Comparison of ENCODE assay signal across 9 cellular contexts in the genomic region with DNA sequence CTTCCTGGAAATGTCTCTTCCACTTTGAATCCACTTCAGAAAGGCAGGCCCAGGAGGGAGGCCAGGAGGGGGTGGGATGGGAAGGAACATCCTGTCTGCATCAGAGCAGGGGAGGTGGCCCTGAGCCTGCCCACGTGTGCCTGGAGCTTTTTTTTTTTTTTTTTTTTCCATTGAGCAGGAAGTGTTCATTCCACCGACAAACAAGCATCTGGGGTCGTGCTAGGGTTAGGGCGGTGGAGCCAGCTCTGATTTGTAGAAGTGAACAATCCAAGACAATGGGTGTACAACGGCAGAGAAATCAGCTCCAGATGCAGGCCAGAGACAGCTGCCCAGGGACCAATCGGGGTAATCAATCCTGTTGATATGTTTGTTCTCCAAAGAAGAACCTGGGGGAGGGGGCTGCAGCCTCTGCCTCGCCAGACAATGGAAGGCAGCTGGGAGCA.
DNase-seq lines count a peak whose midpoint lies in the region; ATAC-seq and TF ChIP-seq lines count a peak whose summit lies in the region.
"Had no signal": no experiment of that assay in that cellular context is flagged by ENCODE, and none has a peak within 500 bp of the region (broad histone marks: within the 10 kb centered on the region; RNA-seq: fewer than 3 reads in every experiment).

No MANE protein-coding gene starts in this region.

- no peaks in the 10 kb centered on the region for H3K9me3 ChIP-seq in heart left ventricle

- H3K36me3 Mint-ChIP-seq in stimulated activated effector memory CD8-positive, alpha-beta T cell treated with anti-CD3 and anti-CD28 coated beads, Interleukin-12 subunit alpha, Interleukin-12 subunit beta, amount 100 ng/mL, for 72 hours = no peaks in the 10 kb centered on the region
- H3K36me3 Mint-ChIP-seq in Calu3 (ENCODE audit: insufficient read depth, unreplicated experiment) = no peaks in the 10 kb centered on the region

- no peaks in the 10 kb centered on the region for H3K27me3 Mint-ChIP-seq in Calu3 (ENCODE audit: unreplicated experiment)
- H3K27me3 Mint-ChIP-seq: B cell had no signal

- peak overlapping the region; percentile 17 to 81 (median 68) for H3K27ac ChIP-seq in heart left ventricle

- CTCF ChIA-PET in Calu3 (lab: Charles Lee) = interaction anchor here (0.5 to 1.4 kb wide), 7 partner anchors 9 to 251 kb away, joined by 3 to 6 read pairs (median 4); no protein-coding TSS in a partner anchor

- H3K36me3 ChIP-seq in heart left ventricle = no peaks in the 10 kb centered on the region

- TF ChIP-seq CTCF in heart left ventricle (IDR thresholded peaks at IDR 0.05) (no peak), Calu3 (IDR thresholded peaks at IDR 0.05; ENCODE audit: unreplicated experiment) (no peak)

- peak; percentile 68 to 90 (median 78) for ATAC-seq in heart left ventricle
- ATAC-seq in stimulated activated effector memory CD8-positive, alpha-beta T cell treated with anti-CD3 and anti-CD28 coated beads, Interleukin-12 subunit alpha, Interleukin-12 subunit beta, amount 100 ng/mL, for 72 hours = peak; percentile 48
- ATAC-seq in GM19351 (IDR thresholded peaks at IDR 0.05; ENCODE audit: unreplicated experiment) = no peak
- no peak for ATAC-seq in GM21825 (IDR thresholded peaks at IDR 0.05; ENCODE audit: unreplicated experiment)

- H3K4me3 Mint-ChIP-seq in stimulated activated effector memory CD8-positive, alpha-beta T cell treated with anti-CD3 and anti-CD28 coated beads, Interleukin-12 subunit alpha, Interleukin-12 subunit beta, amount 100 ng/mL, for 72 hours = no peak overlapping the region
- H3K4me3 Mint-ChIP-seq in Calu3 (ENCODE audit: low read depth, unreplicated experiment) = no peak overlapping the region
- H3K4me3 Mint-ChIP-seq: B cell had no signal

- TF ChIP-seq POLR2A in heart left ventricle (IDR thresholded peaks at IDR 0.05) = no peak

- no peaks in the 10 kb centered on the region for H3K9me3 Mint-ChIP-seq in stimulated activated effector memory CD8-positive, alpha-beta T cell treated with anti-CD3 and anti-CD28 coated beads, Interleukin-12 subunit alpha, Interleukin-12 subunit beta, amount 100 ng/mL, for 72 hours
- no peaks in the 10 kb centered on the region for H3K9me3 Mint-ChIP-seq in Calu3 (ENCODE audit: low read depth, unreplicated experiment)

- DNase-seq in NCI-H2196 (lab: John Stamatoyannopoulos, UW; ENCODE audit: unreplicated experiment) (peak; percentile 20), NCI-H2196 treated with DMSO at 0.1 percent for 48 hours (lab: John Stamatoyannopoulos, UW; ENCODE audit: unreplicated experiment) (no peak), UCSD-AML1 (lab: John Stamatoyannopoulos, UW; ENCODE audit: unreplicated experiment) (peak; percentile 36), heart left ventricle (peak; percentile 57 to 77 (median 73)), Calu3 (no peak)
- no peak for DNase-seq in stimulated activated effector memory CD8-positive, alpha-beta T cell treated with anti-CD3 and anti-CD28 coated beads, Interleukin-12 subunit alpha, Interleukin-12 subunit beta, amount 100 ng/mL, for 72 hours (ENCODE audit: low spot score in 2 of 2)

- peaks cover 0 to 67% (median 50%) of the 10 kb centered on the region in 12 donors for H3K4me1 ChIP-seq in heart left ventricle

- no TSS peak for BruUV-seq in Calu3 (replicated peaks; lab: Mats Ljungman, UMichigan)

- H3K27me3 ChIP-seq in heart left ventricle = no peaks in the 10 kb centered on the region

- H3K4me3 ChIP-seq in heart left ventricle = no peak overlapping the region

- H3K27ac Mint-ChIP-seq in stimulated activated effector memory CD8-positive, alpha-beta T cell treated with anti-CD3 and anti-CD28 coated beads, Interleukin-12 subunit alpha, Interleukin-12 subunit beta, amount 100 ng/mL, for 72 hours = peak overlapping the region; percentile 88
- H3K27ac Mint-ChIP-seq in Calu3 (ENCODE audit: unreplicated experiment) = no peak overlapping the region
- H3K27ac Mint-ChIP-seq: B cell had no signal

- intact Hi-C loops in heart left ventricle (cut with DNase I) = loop anchor here in 8 of 10 donors (2.0 to 5.0 kb wide), 6 partner anchors 36 to 176 kb away; a partner anchor contains a TSS
- intact Hi-C loops in Calu3 (cut with micrococcal nuclease; ENCODE audit: unreplicated experiment) = no loop called here

- 30 to 38% (median 34%) methylated on average over 7 of the region's 7 CpGs for whole genome bisulfite sequencing in heart left ventricle, 4 donors

- H3K4me1 Mint-ChIP-seq in stimulated activated effector memory CD8-positive, alpha-beta T cell treated with anti-CD3 and anti-CD28 coated beads, Interleukin-12 subunit alpha, Interleukin-12 subunit beta, amount 100 ng/mL, for 72 hours = peaks cover 63% of the 10 kb centered on the region
- H3K4me1 Mint-ChIP-seq in Calu3 (ENCODE audit: low read depth, unreplicated experiment) = no peaks in the 10 kb centered on the region

Comparison
In these comparisons a context has a peak if more than half of its experiments do, and no peak if none do; other contexts are left out.
1. DNase-seq: peak in NCI-H2196 (single experiment), UCSD-AML1 (single experiment) and heart left ventricle (5 of 5); none in NCI-H2196 treated with DMSO at 0.1 percent for 48 hours (single experiment), stimulated activated effector memory CD8-positive, alpha-beta T cell treated with anti-CD3 and anti-CD28 coated beads, Interleukin-12 subunit alpha, Interleukin-12 subunit beta, amount 100 ng/mL, for 72 hours (0 of 2) and Calu3 (single experiment).
2. ATAC-seq: peak in heart left ventricle (4 of 4) and stimulated activated effector memory CD8-positive, alpha-beta T cell treated with anti-CD3 and anti-CD28 coated beads, Interleukin-12 subunit alpha, Interleukin-12 subunit beta, amount 100 ng/mL, for 72 hours (single experiment); none in GM19351 (single experiment) and GM21825 (single experiment).